In the genomic region with DNA sequence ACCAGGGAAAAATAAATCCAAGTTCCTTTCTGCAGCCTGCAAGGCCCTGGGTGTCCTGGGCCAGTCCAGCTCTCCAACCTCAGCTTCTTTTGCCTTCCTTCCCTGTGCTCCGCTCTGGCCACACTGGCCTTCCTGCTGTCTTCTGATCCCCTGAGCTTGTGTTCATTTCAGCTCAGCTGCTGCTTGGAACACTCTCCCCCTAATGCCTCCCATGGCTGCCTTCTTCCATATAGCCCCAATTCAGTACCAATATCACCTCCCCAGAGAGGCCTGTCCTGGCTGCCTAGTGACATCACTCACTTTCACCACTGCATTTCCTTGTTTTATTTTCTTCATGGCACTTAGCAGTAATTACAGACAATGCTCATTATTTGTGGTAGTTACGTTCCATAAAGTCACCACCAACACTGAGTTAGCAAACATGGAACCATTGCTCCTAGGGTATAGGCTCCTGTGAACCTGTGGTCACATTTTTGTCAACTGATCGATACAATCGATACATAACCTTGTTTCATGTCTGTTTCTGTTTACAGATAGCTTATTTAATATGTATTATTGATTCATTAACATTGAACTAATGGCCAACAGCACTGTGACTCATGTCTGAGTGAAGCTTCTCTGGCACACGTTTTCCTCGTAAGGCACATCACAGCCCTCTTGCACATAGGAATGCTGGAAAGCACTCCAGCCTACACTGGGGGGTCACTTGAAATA, we compare ENCODE assay signal across 27 cellular contexts. TPM values are rescaled to one million over a fixed set of nuclear protein-coding genes. Genes with fewer than 3 reads are reported as not detected.
"Had no signal": no experiment of that assay in that cellular context is flagged by ENCODE, and none has a peak within 500 bp of the region (broad histone marks: within the 10 kb centered on the region; RNA-seq: fewer than 3 reads in every experiment).

No MANE protein-coding gene starts in this region.

- H3K36me3 ChIP-seq: breast epithelium, left ventricle myocardium inferior, stomach, thyroid gland, upper lobe of left lung had no signal

- H3K4me3 ChIP-seq: breast epithelium, left ventricle myocardium inferior, lung, mucosa of descending colon, psoas muscle, stomach, thyroid gland, upper lobe of left lung had no signal

- H3K79me2 ChIP-seq: parathyroid adenoma had no signal

- H3K27ac ChIP-seq: breast epithelium, left ventricle myocardium inferior, parathyroid adenoma, psoas muscle, stomach, thyroid gland, upper lobe of left lung had no signal

- H3K9ac ChIP-seq: parathyroid adenoma had no signal

- H3K27me3 ChIP-seq: breast epithelium, thyroid gland, upper lobe of left lung had no signal

- H3K4me1 ChIP-seq: breast epithelium, psoas muscle had no signal

- ATAC-seq: mucosa of descending colon; psoas muscle; stimulated activated naive B cell treated with anti-CD40 and anti-IgM and Interleukin-4, amounts not matched to agents 10 μg/mL and 1 μg/mL and 100 μg/mL, for 72 hours had no signal

- DNase-seq: activated CD4-positive, alpha-beta memory T cell treated with anti-CD3 and anti-CD28 coated beads, Interleukin-2, amount 10 ng/mL, durations not matched to agents 7 days and 5 days; activated CD4-positive, alpha-beta T cell treated with anti-CD3 and anti-CD28 coated beads for 1 hour; activated CD4-positive, alpha-beta T cell treated with anti-CD3 and anti-CD28 coated beads, Interleukin-2, amount 10 ng/mL, durations not matched to agents 7 days and 5 days; activated CD8-positive, alpha-beta memory T cell treated with anti-CD3 and anti-CD28 coated beads, Interleukin-2, amount 50 U/mL, for 48 hours; activated gamma-delta T cell; activated naive CD4-positive, alpha-beta T cell treated with anti-CD3 and anti-CD28 coated beads, Interleukin-2, amount 10 ng/mL, durations not matched to agents 7 days and 5 days; activated naive CD8-positive, alpha-beta T cell treated with anti-CD3 and anti-CD28 coated beads, Interleukin-2, amount 10 ng/mL, durations not matched to agents 7 days and 5 days; activated T-cell treated with anti-CD3 and anti-CD28 coated beads, Interleukin-2, amount 50 U/mL, for 24 hours; amniotic stem cell; central memory CD4-positive, alpha-beta T cell; left ventricle myocardium inferior; mucosa of descending colon; occipital lobe; psoas muscle; stimulated activated CD4-positive, alpha-beta T cell treated with anti-CD3 and anti-CD28 coated beads, Interleukin-15, amount 100 ng/mL, for 24 hours; stimulated activated CD4-positive, alpha-beta T cell treated with anti-CD3 and anti-CD28 coated beads, Interleukin-2, amount 100 ng/mL, for 24 hours; stimulated activated naive B cell treated with anti-CD40 and anti-IgM and Interleukin-4, amounts not matched to agents 10 μg/mL and 1 μg/mL and 100 μg/mL, for 72 hours; stomach; T1000; thyroid gland had no signal

RNA-seq across cellular contexts. Expression of a gene that starts 26.7 kb away (rescaled TPM):
- polyA plus RNA-seq: endothelial cell of umbilical vein, esophagus, neural cell had no signal
